Comparison of ENCODE assay signal across 8 cellular contexts in genomic region chrX:8364369-8365141, GRCh38.
DNase-seq lines count a peak whose midpoint lies in the region; ATAC-seq and TF ChIP-seq lines count a peak whose summit lies in the region.

No MANE protein-coding gene starts in this region.

- WGBS in hepatocyte (ENCODE audit: low lambda C conversion rate, missing lambda C conversion rate), result 58% methylated on average over 13 of the region's 13 CpGs

- no peaks in the 10 kb centered on the region for H4K20me1 ChIP-seq in Loucy (ENCODE audit: insufficient read depth, low read length, poor library complexity, severe bottlenecking)
- H4K20me1 ChIP-seq in hepatocyte (ENCODE audit: insufficient read depth, poor library complexity, severe bottlenecking), result no peaks in the 10 kb centered on the region

- H3K9ac ChIP-seq in Loucy (ENCODE audit: low read depth, low read length, poor library complexity, severe bottlenecking), result no peak overlapping the region

- H3K4me1 ChIP-seq in Loucy (ENCODE audit: insufficient read depth, low read length, poor library complexity, severe bottlenecking) (no peaks in the 10 kb centered on the region), hepatocyte (ENCODE audit: insufficient read depth) (no peaks in the 10 kb centered on the region)
- no peaks in the 10 kb centered on the region for H3K4me1 ChIP-seq in effector memory CD4-positive, alpha-beta T cell (ENCODE audit: control insufficient read depth, insufficient read depth, low read length, poor library complexity, severe bottlenecking)

- H3K4me1 Mint-ChIP-seq in activated T-cell treated with anti-CD3 and anti-CD28 coated beads, Interleukin-2, amount 50 U/mL, for 4 hours (ENCODE audit: low read depth), result no peaks in the 10 kb centered on the region

- H3K36me3 Mint-ChIP-seq in activated T-cell treated with anti-CD3 and anti-CD28 coated beads, Interleukin-2, amount 50 U/mL, for 4 hours (ENCODE audit: insufficient read depth), result no peaks in the 10 kb centered on the region

- H3K36me3 ChIP-seq in Loucy (ENCODE audit: insufficient read depth, low read length) (no peaks in the 10 kb centered on the region), hepatocyte (replicated peaks; ENCODE audit: insufficient read depth, low read depth) (no peaks in the 10 kb centered on the region)
- H3K36me3 ChIP-seq in effector memory CD4-positive, alpha-beta T cell (ENCODE audit: control insufficient read depth, insufficient read depth, low read length), result no peaks in the 10 kb centered on the region

- CTCF ChIA-PET in RWPE1 (lab: Yijun Ruan, JAX), result interaction anchor here (0.6 to 1.1 kb wide), 5 partner anchors 40 to 374 kb away, joined by 3 to 9 read pairs (median 4); no protein-coding TSS in a partner anchor

- no peaks in the 10 kb centered on the region for H3K79me2 ChIP-seq in Loucy (ENCODE audit: insufficient read depth, low read length)
- no peaks in the 10 kb centered on the region for H3K79me2 ChIP-seq in hepatocyte

- H3K9me3 ChIP-seq in Loucy (ENCODE audit: insufficient read depth, low read depth, low read length) (no peaks in the 10 kb centered on the region), hepatocyte (ENCODE audit: low read depth) (no peaks in the 10 kb centered on the region)
- no peaks in the 10 kb centered on the region for H3K9me3 ChIP-seq in effector memory CD4-positive, alpha-beta T cell (ENCODE audit: control insufficient read depth, low read length)

- H3K4me3 Mint-ChIP-seq in activated T-cell treated with anti-CD3 and anti-CD28 coated beads, Interleukin-2, amount 50 U/mL, for 4 hours, result no peak overlapping the region

- no peak overlapping the region for H3K4me2 ChIP-seq in Loucy (ENCODE audit: low read depth, low read length, poor library complexity, severe bottlenecking)
- H3K4me2 ChIP-seq in hepatocyte, result no peak overlapping the region

- H3F3A ChIP-seq in Loucy (ENCODE audit: low read depth), result no peaks in the 10 kb centered on the region

- DNase-seq in D341Med (ENCODE audit: low spot score), result peak; percentile 20
- peak; percentile 1 for DNase-seq in RWPE1 (ENCODE audit: low spot score)
- DNase-seq in hepatocyte (ENCODE audit: low spot score), result peak; percentile 20
- no peak for DNase-seq in effector memory CD4-positive, alpha-beta T cell
- no peak for DNase-seq in cerebellar nuclear complex (lab: John Stamatoyannopoulos, UW)
- no peak for DNase-seq in activated T-cell treated with anti-CD3 and anti-CD28 coated beads, Interleukin-2, amount 50 U/mL, for 4 hours
- DNase-seq in amniotic stem cell (lab: John Stamatoyannopoulos, UW), result no peak

- H3K27me3 ChIP-seq in Loucy (ENCODE audit: insufficient read depth, low read length, poor library complexity, severe bottlenecking) (no peaks in the 10 kb centered on the region), hepatocyte (no peaks in the 10 kb centered on the region)
- H3K27me3 ChIP-seq in effector memory CD4-positive, alpha-beta T cell (replicated peaks; ENCODE audit: control insufficient read depth, insufficient read depth, low read length, poor library complexity, severe bottlenecking), result no peaks in the 10 kb centered on the region

- no peaks in the 10 kb centered on the region for H3K27me3 Mint-ChIP-seq in activated T-cell treated with anti-CD3 and anti-CD28 coated beads, Interleukin-2, amount 50 U/mL, for 4 hours (ENCODE audit: low read depth)

- H3K9me2 ChIP-seq in Loucy (replicated peaks; ENCODE audit: low read depth, low read length) (no peaks in the 10 kb centered on the region), hepatocyte (replicated peaks; ENCODE audit: insufficient read depth) (no peaks in the 10 kb centered on the region)

- H3K27ac ChIP-seq in RWPE1 (no peak overlapping the region), hepatocyte (no peak overlapping the region)
- no peak overlapping the region for H3K27ac ChIP-seq in effector memory CD4-positive, alpha-beta T cell (ENCODE audit: insufficient read depth, low read length, poor library complexity, severe bottlenecking)

- POLR2A ChIA-PET in RWPE1 (lab: Yijun Ruan, JAX; ENCODE audit: low non-redundant PET), result no interaction called here

- H3K9me3 Mint-ChIP-seq in activated T-cell treated with anti-CD3 and anti-CD28 coated beads, Interleukin-2, amount 50 U/mL, for 4 hours, result no peaks in the 10 kb centered on the region

- H2AFZ ChIP-seq in Loucy (ENCODE audit: low read length) (no peak overlapping the region), hepatocyte (no peak overlapping the region)

- H3K4me3 ChIP-seq in Loucy (ENCODE audit: low read length, poor library complexity, severe bottlenecking), result no peak overlapping the region
- no peak overlapping the region for H3K4me3 ChIP-seq in hepatocyte
- H3K4me3 ChIP-seq in effector memory CD4-positive, alpha-beta T cell (ENCODE audit: insufficient read depth, low read depth, low read length, poor library complexity, severe bottlenecking), result no peak overlapping the region

- no peak for ATAC-seq in activated T-cell treated with anti-CD3 and anti-CD28 coated beads, Interleukin-2, amount 50 U/mL, for 4 hours

- TF ChIP-seq CTCF in Loucy (conservative IDR thresholded peaks at IDR 0.05; ENCODE audit: low read length) (0 out of 2 replicates have a peak, but pooled peaks have one; percentile 11), RWPE1 (conservative IDR thresholded peaks at IDR 0.05; ENCODE audit: low read depth) (no peak), hepatocyte (IDR thresholded peaks at IDR 0.05; ENCODE audit: poor library complexity) (peak; percentile 31)

Comparison
In these comparisons a context has a peak if more than half of its experiments do, and no peak if none do; other contexts are left out.
1. DNase-seq: peak in D341Med (single experiment), RWPE1 (single experiment) and hepatocyte (single experiment); none in effector memory CD4-positive, alpha-beta T cell (0 of 3), cerebellar nuclear complex (0 of 2), activated T-cell treated with anti-CD3 and anti-CD28 coated beads, Interleukin-2, amount 50 U/mL, for 4 hours (single experiment) and amniotic stem cell (single experiment).